In genomic region chr2:128304715-128305554, GRCh38 we compare ENCODE assay signal across 7 cellular contexts. TPM values are rescaled to one million over a fixed set of nuclear protein-coding genes. Genes with fewer than 3 reads are reported as not detected.
DNase-seq lines count a peak whose midpoint lies in the region; ATAC-seq and TF ChIP-seq lines count a peak whose summit lies in the region.

No MANE protein-coding gene starts in this region.

- peak; percentile 25 for TF ChIP-seq CTCF in epithelial cell of proximal tubule (conservative IDR thresholded peaks at IDR 0.05; ENCODE audit: low read depth, low read length)

- ATAC-seq in HG03460 (IDR thresholded peaks at IDR 0.05; ENCODE audit: unreplicated experiment) (peak; percentile 5), GM21717 (IDR thresholded peaks at IDR 0.05; ENCODE audit: unreplicated experiment) (no peak), GM21360 (IDR thresholded peaks at IDR 0.05; ENCODE audit: unreplicated experiment) (no peak)

- peak; percentile 85 for DNase-seq in NCI-H82 (lab: John Stamatoyannopoulos, UW)
- DNase-seq in epithelial cell of proximal tubule (ENCODE audit: low read depth) = peak; percentile 53
- DNase-seq in myocyte (ENCODE audit: low read depth) = peak; percentile 69
- no peak for DNase-seq in putamen (ENCODE audit: low spot score)

- no peak overlapping the region for H3K4me3 ChIP-seq in epithelial cell of proximal tubule (ENCODE audit: low read depth, low read length)

RNA-seq across cellular contexts. Expression of gene HS6ST1, which starts 13.7 kb away (rescaled TPM):
- 17.6 and 19.0 TPM in 2 replicates for total RNA-seq in epithelial cell of proximal tubule
- 30.8 and 43.1 TPM in 2 replicates for total RNA-seq in myocyte
- polyA plus RNA-seq in myocyte (2012) = 20.9 TPM
